In genomic region chr1:201253906-201254624, GRCh38 we compare ENCODE assay signal across 13 cellular contexts. TPM values are rescaled to one million over a fixed set of nuclear protein-coding genes. Genes with fewer than 3 reads are reported as not detected.
DNase-seq lines count a peak whose midpoint lies in the region; ATAC-seq and TF ChIP-seq lines count a peak whose summit lies in the region.
"Had no signal": no experiment of that assay in that cellular context is flagged by ENCODE, and none has a peak within 500 bp of the region (broad histone marks: within the 10 kb centered on the region; RNA-seq: fewer than 3 reads in every experiment).

No MANE protein-coding gene starts in this region.

- no peaks in the 10 kb centered on the region for H3K27me3 Mint-ChIP-seq in chondrocyte (ENCODE audit: low read depth)
- no peaks in the 10 kb centered on the region for H3K27me3 Mint-ChIP-seq in activated CD4-positive, alpha-beta memory T cell treated with anti-CD3 and anti-CD28 coated beads, Interleukin-2, amount 10 ng/mL, durations not matched to agents 7 days and 5 days
- H3K27me3 Mint-ChIP-seq: activated CD4-positive, alpha-beta memory T cell treated with anti-CD3 and anti-CD28 coated beads for 36 hours; activated naive CD8-positive, alpha-beta T cell treated with anti-CD3 and anti-CD28 coated beads, Interleukin-2, amount 10 ng/mL, durations not matched to agents 7 days and 5 days had no signal

- H3K4me1 Mint-ChIP-seq in chondrocyte (ENCODE audit: low read depth) = peaks cover 11% of the 10 kb centered on the region
- no peaks in the 10 kb centered on the region for H3K4me1 Mint-ChIP-seq in activated CD4-positive, alpha-beta memory T cell treated with anti-CD3 and anti-CD28 coated beads, Interleukin-2, amount 10 ng/mL, durations not matched to agents 7 days and 5 days
- H3K4me1 Mint-ChIP-seq: activated naive CD8-positive, alpha-beta T cell treated with anti-CD3 and anti-CD28 coated beads, Interleukin-2, amount 10 ng/mL, durations not matched to agents 7 days and 5 days had no signal

- H3K27ac Mint-ChIP-seq in chondrocyte (ENCODE audit: unreplicated experiment) = no peak overlapping the region
- H3K27ac Mint-ChIP-seq in activated CD4-positive, alpha-beta memory T cell treated with anti-CD3 and anti-CD28 coated beads, Interleukin-2, amount 10 ng/mL, durations not matched to agents 7 days and 5 days = no peak overlapping the region
- H3K27ac Mint-ChIP-seq: activated CD4-positive, alpha-beta memory T cell treated with anti-CD3 and anti-CD28 coated beads for 36 hours; activated naive CD8-positive, alpha-beta T cell treated with anti-CD3 and anti-CD28 coated beads, Interleukin-2, amount 10 ng/mL, durations not matched to agents 7 days and 5 days; activated T-cell treated with anti-CD3 and anti-CD28 coated beads, Interleukin-2, amount 50 U/mL, for 72 hours; dendritic cell treated with granulocyte-macrophage colony-stimulating factor and Interleukin-4, amounts not matched to agents 40 ng/mL and 50 ng/mL, for 4 days had no signal

- peak; percentile 43 for DNase-seq in DMS53 (lab: John Stamatoyannopoulos, UW)
- DNase-seq in DMS53 treated with DMSO at 0.1 percent for 48 hours (lab: John Stamatoyannopoulos, UW; ENCODE audit: unreplicated experiment) = no peak
- DNase-seq in HEK293T (ENCODE audit: extremely low spot score) = peak; percentile 11
- no peak for DNase-seq in chondrocyte (ENCODE audit: low spot score)
- no peak for DNase-seq in omental fat pad (ENCODE audit: low spot score)
- no peak for DNase-seq in NCI-H2227 treated with DMSO at 0.1 percent for 48 hours (lab: John Stamatoyannopoulos, UW)
- DNase-seq in activated CD4-positive, alpha-beta memory T cell treated with anti-CD3 and anti-CD28 coated beads, Interleukin-2, amount 10 ng/mL, durations not matched to agents 7 days and 5 days = no peak
- DNase-seq in T-helper 1 cell = no peak
- DNase-seq: brain microvascular endothelial cell had no signal

- H3K4me3 Mint-ChIP-seq in chondrocyte (ENCODE audit: unreplicated experiment) = no peak overlapping the region
- no peak overlapping the region for H3K4me3 Mint-ChIP-seq in activated CD4-positive, alpha-beta memory T cell treated with anti-CD3 and anti-CD28 coated beads, Interleukin-2, amount 10 ng/mL, durations not matched to agents 7 days and 5 days
- H3K4me3 Mint-ChIP-seq: activated CD4-positive, alpha-beta memory T cell treated with anti-CD3 and anti-CD28 coated beads for 36 hours; activated naive CD8-positive, alpha-beta T cell treated with anti-CD3 and anti-CD28 coated beads, Interleukin-2, amount 10 ng/mL, durations not matched to agents 7 days and 5 days; activated T-cell treated with anti-CD3 and anti-CD28 coated beads, Interleukin-2, amount 50 U/mL, for 72 hours; dendritic cell treated with granulocyte-macrophage colony-stimulating factor and Interleukin-4, amounts not matched to agents 40 ng/mL and 50 ng/mL, for 4 days had no signal

- TF ChIP-seq CTCF in chondrocyte (IDR thresholded peaks at IDR 0.05) (peak; percentile 6), omental fat pad (IDR thresholded peaks at IDR 0.05) (no peak)

- CTCF ChIA-PET in HEK293T (lab: Yijun Ruan, JAX) = interaction anchor here (0.7 to 2.1 kb wide), 11 partner anchors 54 to 181 kb away, joined by 3 to 24 read pairs (median 3); no protein-coding TSS in a partner anchor
- CTCF ChIA-PET in activated CD4-positive, alpha-beta memory T cell treated with anti-CD3 and anti-CD28 coated beads, Interleukin-2, amount 10 ng/mL, durations not matched to agents 7 days and 5 days (lab: Charles Lee) = interaction anchor here (1.0 to 2.1 kb wide), 11 partner anchors 9 to 258 kb away, joined by 3 to 8 read pairs (median 5); no protein-coding TSS in a partner anchor

- POLR2A ChIA-PET in HEK293T (lab: Yijun Ruan, JAX) = no interaction called here
- POLR2A ChIA-PET in activated CD4-positive, alpha-beta memory T cell treated with anti-CD3 and anti-CD28 coated beads, Interleukin-2, amount 10 ng/mL, durations not matched to agents 7 days and 5 days (lab: Charles Lee) = no interaction called here

- ATAC-seq in omental fat pad (ENCODE audit: low FRiP score) = peak; percentile 18

- H3K9me3 Mint-ChIP-seq in chondrocyte (ENCODE audit: low read depth) = no peaks in the 10 kb centered on the region
- no peaks in the 10 kb centered on the region for H3K9me3 Mint-ChIP-seq in activated CD4-positive, alpha-beta memory T cell treated with anti-CD3 and anti-CD28 coated beads, Interleukin-2, amount 10 ng/mL, durations not matched to agents 7 days and 5 days
- H3K9me3 Mint-ChIP-seq: activated CD4-positive, alpha-beta memory T cell treated with anti-CD3 and anti-CD28 coated beads for 36 hours; activated naive CD8-positive, alpha-beta T cell treated with anti-CD3 and anti-CD28 coated beads, Interleukin-2, amount 10 ng/mL, durations not matched to agents 7 days and 5 days; activated T-cell treated with anti-CD3 and anti-CD28 coated beads, Interleukin-2, amount 50 U/mL, for 72 hours; dendritic cell treated with granulocyte-macrophage colony-stimulating factor and Interleukin-4, amounts not matched to agents 40 ng/mL and 50 ng/mL, for 4 days had no signal

- H3K36me3 Mint-ChIP-seq in chondrocyte (ENCODE audit: low read depth) = no peaks in the 10 kb centered on the region
- H3K36me3 Mint-ChIP-seq in activated CD4-positive, alpha-beta memory T cell treated with anti-CD3 and anti-CD28 coated beads, Interleukin-2, amount 10 ng/mL, durations not matched to agents 7 days and 5 days (ENCODE audit: low read depth) = no peaks in the 10 kb centered on the region
- H3K36me3 Mint-ChIP-seq: activated CD4-positive, alpha-beta memory T cell treated with anti-CD3 and anti-CD28 coated beads for 36 hours; activated naive CD8-positive, alpha-beta T cell treated with anti-CD3 and anti-CD28 coated beads, Interleukin-2, amount 10 ng/mL, durations not matched to agents 7 days and 5 days had no signal

TF ChIP-seq in HEK293T, 16 proteins besides CTCF, POLR2A, EP300 and RAD21:
- TF ChIP-seq HDGF (IDR thresholded peaks at IDR 0.05; ENCODE audit: borderline replicate concordance) (0 out of 2 replicates have a peak, but pooled peaks have one; percentile 22), NFRKB (IDR thresholded peaks at IDR 0.05) (no peak), BHLHE40 (IDR thresholded peaks at IDR 0.05; ENCODE audit: borderline replicate concordance) (no peak)

RNA-seq across cellular contexts. Expression of gene PKP1, which starts 29.2 kb away (rescaled TPM):
- 0.07 to 4.1 TPM (median 4.0 TPM) in 3 replicates for total RNA-seq in chondrocyte
- 1 to 10 TPM in 3 of 4 donors, under 1 TPM in 1; 0.93 to 9.6 (median 3.6) TPM for total RNA-seq in omental fat pad
- total RNA-seq in activated CD4-positive, alpha-beta memory T cell treated with anti-CD3 and anti-CD28 coated beads, Interleukin-2, amount 10 ng/mL, durations not matched to agents 7 days and 5 days = not detected
- total RNA-seq: activated CD4-positive, alpha-beta memory T cell treated with anti-CD3 and anti-CD28 coated beads for 36 hours; activated naive CD8-positive, alpha-beta T cell treated with anti-CD3 and anti-CD28 coated beads, Interleukin-2, amount 10 ng/mL, durations not matched to agents 7 days and 5 days; activated T-cell treated with anti-CD3 and anti-CD28 coated beads, Interleukin-2, amount 50 U/mL, for 72 hours had no signal

Comparison
In these comparisons a context has a peak if more than half of its experiments do, and no peak if none do; other contexts are left out.
1. DNase-seq: peak in DMS53 (single experiment) and HEK293T (single experiment); none in DMS53 treated with DMSO at 0.1 percent for 48 hours (single experiment), chondrocyte (single experiment), omental fat pad (single experiment), NCI-H2227 treated with DMSO at 0.1 percent for 48 hours (single experiment), activated CD4-positive, alpha-beta memory T cell treated with anti-CD3 and anti-CD28 coated beads, Interleukin-2, amount 10 ng/mL, durations not matched to agents 7 days and 5 days (single experiment) and T-helper 1 cell (0 of 5).